ENCODE assay signal across 30 cellular contexts in the genomic region with DNA sequence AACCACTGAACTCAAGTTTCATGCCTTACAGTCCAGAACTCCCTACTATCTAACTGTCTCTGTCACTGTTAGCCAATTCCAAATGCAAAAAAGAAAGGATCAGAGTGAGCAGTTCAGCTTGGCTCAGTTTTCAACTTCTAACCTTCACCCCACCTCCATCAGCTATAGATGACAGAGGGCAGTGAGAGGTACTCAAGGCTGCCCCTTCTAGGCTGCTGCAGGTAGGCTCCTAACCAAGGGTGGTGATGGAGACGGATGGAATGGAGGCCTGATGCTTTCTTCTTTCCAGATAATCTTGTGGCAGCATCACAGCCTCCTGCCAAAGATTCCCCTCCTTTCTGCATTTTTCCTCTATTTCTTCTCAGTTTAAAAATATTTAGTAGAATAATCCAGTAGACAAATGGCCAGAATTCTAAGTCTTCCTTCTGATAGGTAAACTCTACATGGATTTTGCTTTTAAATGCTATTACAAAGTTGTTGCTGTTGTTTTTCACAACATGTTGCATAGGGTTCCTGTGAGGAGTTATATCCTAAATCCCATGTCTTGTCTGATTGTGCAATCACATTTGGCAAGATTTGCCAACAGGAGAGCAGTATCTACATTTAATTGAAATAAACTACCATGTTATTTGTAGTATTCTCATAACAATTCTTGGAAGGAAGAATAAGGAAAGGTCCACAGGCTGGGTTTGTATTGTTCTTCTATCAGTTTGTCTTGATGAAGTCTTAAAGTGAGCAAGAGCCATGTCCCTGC.
"Had no signal": no experiment of that assay in that cellular context is flagged by ENCODE, and none has a peak within 500 bp of the region (broad histone marks: within the 10 kb centered on the region; RNA-seq: fewer than 3 reads in every experiment).

No MANE protein-coding gene starts in this region.

- H3K27ac ChIP-seq: brain microvascular endothelial cell, KMS-11, VCaP had no signal

- H3K27ac Mint-ChIP-seq: activated CD4-positive, alpha-beta memory T cell treated with anti-CD3 and anti-CD28 coated beads, Interleukin-2, amount 10 ng/mL, durations not matched to agents 7 days and 5 days; activated naive CD4-positive, alpha-beta T cell treated with anti-CD3 and anti-CD28 coated beads for 36 hours; activated naive CD8-positive, alpha-beta T cell; activated naive CD8-positive, alpha-beta T cell treated with anti-CD3 and anti-CD28 coated beads, Interleukin-2, amount 50 U/mL, for 24 hours; activated T-cell treated with anti-CD3 and anti-CD28 coated beads, Interleukin-2, amount 50 U/mL, for 24 hours; activated T-helper 2 cell treated with anti-CD3 and anti-CD28 coated beads, Interferon-gamma antibody, Interleukin-2, Interleukin-4, amounts not matched to agents 10 μg/mL and 5 μg/mL and 100 μg/mL, durations not matched to agents 14 hours and 24 hours and 36 hours had no signal

- H3K36me3 ChIP-seq: brain microvascular endothelial cell had no signal

- H3K36me3 Mint-ChIP-seq: activated naive CD8-positive, alpha-beta T cell had no signal

- H3K9ac ChIP-seq: KMS-11 had no signal

- H3K27me3 ChIP-seq: brain microvascular endothelial cell had no signal

- H3K4me3 Mint-ChIP-seq: activated CD4-positive, alpha-beta memory T cell treated with anti-CD3 and anti-CD28 coated beads, Interleukin-2, amount 10 ng/mL, durations not matched to agents 7 days and 5 days; activated naive CD4-positive, alpha-beta T cell treated with anti-CD3 and anti-CD28 coated beads for 36 hours; activated naive CD8-positive, alpha-beta T cell; activated naive CD8-positive, alpha-beta T cell treated with anti-CD3 and anti-CD28 coated beads, Interleukin-2, amount 50 U/mL, for 24 hours; activated T-cell treated with anti-CD3 and anti-CD28 coated beads, Interleukin-2, amount 50 U/mL, for 24 hours had no signal

- H3K4me1 Mint-ChIP-seq: activated CD4-positive, alpha-beta memory T cell treated with anti-CD3 and anti-CD28 coated beads, Interleukin-2, amount 10 ng/mL, durations not matched to agents 7 days and 5 days; activated naive CD8-positive, alpha-beta T cell treated with anti-CD3 and anti-CD28 coated beads, Interleukin-2, amount 50 U/mL, for 24 hours had no signal

- H3K9me3 Mint-ChIP-seq: activated CD4-positive, alpha-beta memory T cell treated with anti-CD3 and anti-CD28 coated beads, Interleukin-2, amount 10 ng/mL, durations not matched to agents 7 days and 5 days; activated naive CD4-positive, alpha-beta T cell treated with anti-CD3 and anti-CD28 coated beads for 36 hours; activated naive CD8-positive, alpha-beta T cell treated with anti-CD3 and anti-CD28 coated beads, Interleukin-2, amount 50 U/mL, for 24 hours; activated T-cell treated with anti-CD3 and anti-CD28 coated beads, Interleukin-2, amount 50 U/mL, for 24 hours; activated T-helper 2 cell treated with anti-CD3 and anti-CD28 coated beads, Interferon-gamma antibody, Interleukin-2, Interleukin-4, amounts not matched to agents 10 μg/mL and 5 μg/mL and 100 μg/mL, durations not matched to agents 14 hours and 24 hours and 36 hours had no signal

- H3K27me3 Mint-ChIP-seq: activated CD4-positive, alpha-beta memory T cell treated with anti-CD3 and anti-CD28 coated beads, Interleukin-2, amount 10 ng/mL, durations not matched to agents 7 days and 5 days; activated T-cell treated with anti-CD3 and anti-CD28 coated beads, Interleukin-2, amount 50 U/mL, for 24 hours had no signal

- DNase-seq: activated CD4-positive, alpha-beta memory T cell treated with anti-CD3 and anti-CD28 coated beads, Interleukin-2, amount 10 ng/mL, durations not matched to agents 7 days and 5 days; activated CD4-positive, alpha-beta T cell treated with anti-CD3 and anti-CD28 coated beads for 1 hour; activated CD4-positive, alpha-beta T cell treated with anti-CD3 and anti-CD28 coated beads for 48 hours; activated CD4-positive, CD25-positive, alpha-beta regulatory T cell; activated CD8-positive, alpha-beta memory T cell treated with anti-CD3 and anti-CD28 coated beads for 24 hours; activated gamma-delta T cell; activated naive CD4-positive, alpha-beta T cell treated with anti-CD3 and anti-CD28 coated beads for 36 hours; activated naive CD8-positive, alpha-beta T cell treated with anti-CD3 and anti-CD28 coated beads, Interleukin-2, amount 50 U/mL, for 24 hours; activated T-cell treated with anti-CD3 and anti-CD28 coated beads, Interleukin-2, amount 50 U/mL, for 24 hours; anterior cingulate cortex; brain microvascular endothelial cell; central memory CD4-positive, alpha-beta T cell; NCI-H1092 treated with DMSO at 0.1 percent for 48 hours; NCI-H1417; NCI-H146; NCI-H187 treated with DMSO at 0.1 percent for 48 hours; NCI-H2081 treated with DMSO at 0.1 percent for 48 hours; NCI-H226; NCI-H524 treated with DMSO at 0.1 percent for 48 hours; NCI-H748 treated with DMSO at 0.1 percent for 48 hours; NK-92 treated with Interleukin-12 subunit alpha and Interleukin-12 subunit beta, amount 100 ng/mL, for 24 hours; Right ventricle myocardium superior; SW 1271; T-helper 1 cell; T-helper 2 cell; T-helper 9 cell had no signal

- H3K4me2 ChIP-seq: KMS-11 had no signal

- ATAC-seq: activated naive CD8-positive, alpha-beta T cell treated with anti-CD3 and anti-CD28 coated beads, Interleukin-2, amount 50 U/mL, for 24 hours had no signal
